Comparison of ENCODE assay signal across 16 cellular contexts in genomic region chr17:43581581-43581980, GRCh38. TPM values are rescaled to one million over a fixed set of nuclear protein-coding genes. Genes with fewer than 3 reads are reported as not detected.
"Had no signal": no experiment of that assay in that cellular context is flagged by ENCODE, and none has a peak within 500 bp of the region (broad histone marks: within the 10 kb centered on the region; RNA-seq: fewer than 3 reads in every experiment).

No MANE protein-coding gene starts in this region.

- H3K36me3 ChIP-seq: cardiac muscle cell, right lobe of liver, thoracic aorta had no signal

- FAIRE-seq: colon, keratinocyte had no signal

- H3K4me1 ChIP-seq: psoas muscle, right lobe of liver had no signal

- ATAC-seq: activated CD4-positive, alpha-beta T cell treated with anti-CD3 and anti-CD28 coated beads for 36 hours; foreskin keratinocyte; naive thymus-derived CD8-positive, alpha-beta T cell; psoas muscle; stimulated activated memory B cell treated with anti-CD40 and anti-IgM and Interleukin-4, amounts not matched to agents 10 μg/mL and 1 μg/mL and 100 μg/mL, for 72 hours; WTC11 had no signal

- H3K27ac ChIP-seq: cardiac muscle cell, foreskin keratinocyte, psoas muscle, right lobe of liver, thoracic aorta had no signal

- H3K4me3 ChIP-seq: cardiac muscle cell, psoas muscle, right lobe of liver, thoracic aorta had no signal

- H3K9me3 ChIP-seq: psoas muscle, right lobe of liver, thoracic aorta had no signal

- DNase-seq: activated CD4-positive, alpha-beta memory T cell treated with anti-CD3 and anti-CD28 coated beads for 36 hours; activated CD4-positive, alpha-beta T cell treated with anti-CD3 and anti-CD28 coated beads for 36 hours; activated T-cell treated with anti-CD3 and anti-CD28 coated beads for 4 hours; foreskin keratinocyte; glutamatergic neuron; left ventricle myocardium superior; naive thymus-derived CD8-positive, alpha-beta T cell; psoas muscle; stimulated activated CD4-positive, alpha-beta T cell treated with anti-CD3 and anti-CD28 coated beads, Interleukin-4, amount 100 ng/mL, for 4 hours had no signal

- H3K27me3 ChIP-seq: cardiac muscle cell, foreskin keratinocyte, right lobe of liver had no signal

RNA-seq across cellular contexts. Expression of gene ETV4, which starts 35.4 kb away (rescaled TPM):
- total RNA-seq: naive thymus-derived CD8-positive, alpha-beta T cell had no signal
